18 cellular contexts compared by ENCODE assay signal in genomic region chr1:221204055-221204833, GRCh38.
DNase-seq lines count a peak whose midpoint lies in the region; ATAC-seq and TF ChIP-seq lines count a peak whose summit lies in the region.
"Had no signal": no experiment of that assay in that cellular context is flagged by ENCODE, and none has a peak within 500 bp of the region (broad histone marks: within the 10 kb centered on the region; RNA-seq: fewer than 3 reads in every experiment).

No MANE protein-coding gene starts in this region.

- no peak overlapping the region for H3K4me2 ChIP-seq in neural progenitor cell
- H3K4me2 ChIP-seq: smooth muscle cell had no signal

- H3K4me1 ChIP-seq in breast epithelium: no peaks in the 10 kb centered on the region
- H3K4me1 ChIP-seq in lower lobe of right lung: no peaks in the 10 kb centered on the region
- H3K4me1 ChIP-seq in transverse colon: no peaks in the 10 kb centered on the region
- H3K4me1 ChIP-seq in neural progenitor cell: no peaks in the 10 kb centered on the region
- H3K4me1 ChIP-seq: foreskin keratinocyte had no signal

- H3K27ac Mint-ChIP-seq in MCF 10A (ENCODE audit: low read depth, unreplicated experiment): no peak overlapping the region
- no peak overlapping the region for H3K27ac Mint-ChIP-seq in CD4-positive, alpha-beta T cell
- no peak overlapping the region for H3K27ac Mint-ChIP-seq in neural progenitor cell
- H3K27ac Mint-ChIP-seq: activated naive CD8-positive, alpha-beta T cell; activated T-helper 1 cell treated with anti-CD3 and anti-CD28 coated beads, Interleukin-12 subunit alpha, Interleukin-12 subunit beta, Interleukin-2, Interleukin-4 antibody, amounts not matched to agents 30 ng/mL and 10 ng/mL and 1 ng/mL, durations not matched to agents 14 hours and 24 hours and 36 hours; nephron progenitor cell; progenitor cell of endocrine pancreas; stimulated activated naive CD8-positive, alpha-beta T cell treated with anti-CD3 and anti-CD28 coated beads, Interleukin-15, amount 100 ng/mL, for 72 hours had no signal

- DNase-seq in breast epithelium (ENCODE audit: low spot score in 2 of 2): no peak
- no peak for DNase-seq in MCF 10A (ENCODE audit: unreplicated experiment)
- DNase-seq in fibroblast of the aortic adventitia (ENCODE audit: low read depth): peak; percentile 48
- DNase-seq in lower lobe of right lung: no peak
- no peak for DNase-seq in transverse colon
- DNase-seq in CD4-positive, alpha-beta T cell: no peak
- no peak for DNase-seq in neural progenitor cell (ENCODE audit: low spot score)
- DNase-seq in cortex of kidney (lab: John Stamatoyannopoulos, UW): no peak
- DNase-seq: 8988T, COR-L47 had no signal

- peaks cover 2% of the 10 kb centered on the region for H3K9me3 Mint-ChIP-seq in MCF 10A (ENCODE audit: unreplicated experiment)
- H3K9me3 Mint-ChIP-seq in CD4-positive, alpha-beta T cell: no peaks in the 10 kb centered on the region
- peaks cover 2% of the 10 kb centered on the region for H3K9me3 Mint-ChIP-seq in neural progenitor cell
- H3K9me3 Mint-ChIP-seq: activated T-helper 1 cell treated with anti-CD3 and anti-CD28 coated beads, Interleukin-12 subunit alpha, Interleukin-12 subunit beta, Interleukin-2, Interleukin-4 antibody, amounts not matched to agents 30 ng/mL and 10 ng/mL and 1 ng/mL, durations not matched to agents 14 hours and 24 hours and 36 hours; stimulated activated naive CD8-positive, alpha-beta T cell treated with anti-CD3 and anti-CD28 coated beads, Interleukin-15, amount 100 ng/mL, for 72 hours had no signal

- H4K20me1 ChIP-seq in neural progenitor cell (ENCODE audit: low read depth): no peaks in the 10 kb centered on the region

- H3K27me3 ChIP-seq in breast epithelium (no peaks in the 10 kb centered on the region), lower lobe of right lung (ENCODE audit: low read depth) (no peaks in the 10 kb centered on the region), transverse colon (no peaks in the 10 kb centered on the region), neural progenitor cell (no peaks in the 10 kb centered on the region)
- H3K27me3 ChIP-seq in CD4-positive, alpha-beta T cell (ENCODE audit: control insufficient read depth, insufficient read depth, low read length): no peaks in the 10 kb centered on the region
- H3K27me3 ChIP-seq: foreskin keratinocyte had no signal

- H3K4me1 Mint-ChIP-seq in MCF 10A (ENCODE audit: insufficient read depth, unreplicated experiment): peaks cover 6% of the 10 kb centered on the region
- H3K4me1 Mint-ChIP-seq in CD4-positive, alpha-beta T cell (ENCODE audit: low read depth): no peaks in the 10 kb centered on the region
- no peaks in the 10 kb centered on the region for H3K4me1 Mint-ChIP-seq in neural progenitor cell
- H3K4me1 Mint-ChIP-seq: brain; nephron progenitor cell; stimulated activated naive CD8-positive, alpha-beta T cell treated with anti-CD3 and anti-CD28 coated beads, Interleukin-15, amount 100 ng/mL, for 72 hours had no signal

- no peaks in the 10 kb centered on the region for H3F3A ChIP-seq in neural progenitor cell (ENCODE audit: low read depth)

- in situ Hi-C loops in transverse colon (cut with MboI; ENCODE audit: low pct_ligation_motif_present in 1 of 4, low pct_unique_long_range_greater_than_20kb in 1 of 4, low sequenced_read_pairs in 3 of 4): loop anchor here in 2 of 4 donors (10.0 to 25.0 kb wide), 2 partner anchors 292 to 329 kb away; partner anchors contain the start of gene HLX (in 1 of the 2)

- H3K9ac ChIP-seq in neural progenitor cell: no peak overlapping the region

- H3K36me3 Mint-ChIP-seq in MCF 10A (ENCODE audit: insufficient read depth, unreplicated experiment): no peaks in the 10 kb centered on the region
- H3K36me3 Mint-ChIP-seq in CD4-positive, alpha-beta T cell (ENCODE audit: low read depth): no peaks in the 10 kb centered on the region
- H3K36me3 Mint-ChIP-seq in neural progenitor cell: no peaks in the 10 kb centered on the region
- H3K36me3 Mint-ChIP-seq: activated naive CD8-positive, alpha-beta T cell; brain had no signal

- BruUV-seq in MCF 10A (replicated peaks; lab: Mats Ljungman, UMichigan): no TSS peak

- no peak overlapping the region for H3K4me3 ChIP-seq in breast epithelium
- no peak overlapping the region for H3K4me3 ChIP-seq in fibroblast of the aortic adventitia (ENCODE audit: low read depth, low read length)
- no peak overlapping the region for H3K4me3 ChIP-seq in lower lobe of right lung
- H3K4me3 ChIP-seq in transverse colon: no peak overlapping the region
- no peak overlapping the region for H3K4me3 ChIP-seq in neural progenitor cell
- H3K4me3 ChIP-seq: smooth muscle cell had no signal

- no peak overlapping the region for H2AFZ ChIP-seq in neural progenitor cell (replicated peaks)

- TF ChIP-seq CTCF in breast epithelium (IDR thresholded peaks at IDR 0.05) (no peak), MCF 10A (IDR thresholded peaks at IDR 0.05; ENCODE audit: unreplicated experiment) (no peak), fibroblast of the aortic adventitia (IDR thresholded peaks at IDR 0.05; ENCODE audit: insufficient read depth, low read length) (no peak), lower lobe of right lung (IDR thresholded peaks at IDR 0.05) (no peak), transverse colon (IDR thresholded peaks at IDR 0.05) (no peak), neural progenitor cell (IDR thresholded peaks at IDR 0.05) (no peak)
- no peak for TF ChIP-seq CTCF in CD4-positive, alpha-beta T cell (IDR thresholded peaks at IDR 0.05)

- POLR2A ChIA-PET in MCF 10A (lab: Yijun Ruan, JAX): interaction anchor here (0.6 to 1.4 kb wide), 9 partner anchors 73 to 394 kb away, joined by 3 to 5 read pairs (median 3); no protein-coding TSS in a partner anchor
- POLR2A ChIA-PET in CD4-positive, alpha-beta T cell (lab: Charles Lee): interaction anchor here (0.6 kb wide), 1 partner anchor 1540 kb away, joined by 3 read pairs; no protein-coding TSS in a partner anchor

- H3K4me3 Mint-ChIP-seq in MCF 10A (ENCODE audit: unreplicated experiment) (no peak overlapping the region), neural progenitor cell (no peak overlapping the region)
- no peak overlapping the region for H3K4me3 Mint-ChIP-seq in CD4-positive, alpha-beta T cell
- H3K4me3 Mint-ChIP-seq: activated naive CD8-positive, alpha-beta T cell; activated T-helper 1 cell treated with anti-CD3 and anti-CD28 coated beads, Interleukin-12 subunit alpha, Interleukin-12 subunit beta, Interleukin-2, Interleukin-4 antibody, amounts not matched to agents 30 ng/mL and 10 ng/mL and 1 ng/mL, durations not matched to agents 14 hours and 24 hours and 36 hours; brain; nephron progenitor cell; stimulated activated naive CD8-positive, alpha-beta T cell treated with anti-CD3 and anti-CD28 coated beads, Interleukin-15, amount 100 ng/mL, for 72 hours had no signal

- H3K36me3 ChIP-seq in breast epithelium: no peaks in the 10 kb centered on the region
- no peaks in the 10 kb centered on the region for H3K36me3 ChIP-seq in lower lobe of right lung
- H3K36me3 ChIP-seq in transverse colon: no peaks in the 10 kb centered on the region
- H3K36me3 ChIP-seq in neural progenitor cell: no peaks in the 10 kb centered on the region

- H3K9me3 ChIP-seq in breast epithelium: no peaks in the 10 kb centered on the region
- no peaks in the 10 kb centered on the region for H3K9me3 ChIP-seq in lower lobe of right lung
- H3K9me3 ChIP-seq in transverse colon: no peaks in the 10 kb centered on the region
- H3K9me3 ChIP-seq in CD4-positive, alpha-beta T cell (ENCODE audit: control insufficient read depth, low read length): no peaks in the 10 kb centered on the region
- H3K9me3 ChIP-seq in neural progenitor cell (ENCODE audit: low read depth): no peaks in the 10 kb centered on the region

- peak; percentile 23 to 24 for ATAC-seq in lower lobe of right lung
- no peak for ATAC-seq in CD4-positive, alpha-beta T cell (ENCODE audit: poor library complexity)
- ATAC-seq: stimulated activated naive CD8-positive, alpha-beta T cell treated with anti-CD3 and anti-CD28 coated beads, Interleukin-15, amount 100 ng/mL, for 72 hours had no signal

- WGBS in transverse colon (ENCODE audit: low coverage in 1 of 2), 2 donors: 61 to 68% methylated on average over 3 of the region's 3 CpGs

- TF ChIP-seq POLR2A in breast epithelium (IDR thresholded peaks at IDR 0.05) (no peak), transverse colon (IDR thresholded peaks at IDR 0.05) (no peak)

- intact Hi-C loops in breast epithelium (cut with DNase I; ENCODE audit: low total_unique reads) (no loop called here), MCF 10A (cut with micrococcal nuclease) (loop anchor here (5.0 to 10.0 kb wide), 2 partner anchors 233 to 1251 kb away; no protein-coding TSS in a partner anchor), lower lobe of right lung (cut with DNase I) (loop anchor here (10.0 kb wide), 1 partner anchor 329 kb away; the partner anchor contains the start of gene HLX), transverse colon (cut with DNase I; ENCODE audit: low total_unique reads) (loop anchor here (10.0 kb wide), 1 partner anchor 329 kb away; the partner anchor contains the start of gene HLX)
- intact Hi-C loops in CD4-positive, alpha-beta T cell (cut with DNase I, micrococcal nuclease): loop anchor here (5.0 to 10.0 kb wide), 2 partner anchors 392 to 399 kb away; no protein-coding TSS in a partner anchor

- H3K27ac ChIP-seq in breast epithelium (peak overlapping the region; percentile 29 to 46), lower lobe of right lung (no peak overlapping the region), transverse colon (peak overlapping the region in 3 of 4 donors; percentile 35 to 42 (median 39)), neural progenitor cell (no peak overlapping the region)
- H3K27ac ChIP-seq in CD4-positive, alpha-beta T cell (ENCODE audit: low read depth, low read length): no peak overlapping the region
- H3K27ac ChIP-seq: foreskin keratinocyte had no signal

- no peaks in the 10 kb centered on the region for H3K79me2 ChIP-seq in neural progenitor cell (ENCODE audit: low read depth)

- H3K27me3 Mint-ChIP-seq in MCF 10A (ENCODE audit: insufficient read depth, unreplicated experiment): no peaks in the 10 kb centered on the region
- peaks cover 8% of the 10 kb centered on the region for H3K27me3 Mint-ChIP-seq in CD4-positive, alpha-beta T cell
- peaks cover 5% of the 10 kb centered on the region for H3K27me3 Mint-ChIP-seq in neural progenitor cell (ENCODE audit: insufficient read depth, low read depth)

- CTCF ChIA-PET in MCF 10A (lab: Yijun Ruan, JAX): interaction anchor here (0.5 to 7.4 kb wide), 104 partner anchors 10 to 1676 kb away, joined by 3 to 150 read pairs (median 4); partner anchors contain the start of genes HLX and MTARC1
- CTCF ChIA-PET in CD4-positive, alpha-beta T cell (lab: Charles Lee): interaction anchor here (1.1 kb wide), 1 partner anchor 14 kb away, joined by 3 read pairs; no protein-coding TSS in a partner anchor

- no peak for TF ChIP-seq EP300 in transverse colon (IDR thresholded peaks at IDR 0.05; ENCODE audit: low read depth)

Comparison
In these comparisons a context has a peak if more than half of its experiments do, and no peak if none do; other contexts are left out.
1. H3K27ac ChIP-seq: peak in breast epithelium (2 of 2) and transverse colon (3 of 4); none in lower lobe of right lung (single experiment), CD4-positive, alpha-beta T cell (single experiment) and neural progenitor cell (single experiment).